15 cellular contexts compared by ENCODE assay signal in the genomic region with DNA sequence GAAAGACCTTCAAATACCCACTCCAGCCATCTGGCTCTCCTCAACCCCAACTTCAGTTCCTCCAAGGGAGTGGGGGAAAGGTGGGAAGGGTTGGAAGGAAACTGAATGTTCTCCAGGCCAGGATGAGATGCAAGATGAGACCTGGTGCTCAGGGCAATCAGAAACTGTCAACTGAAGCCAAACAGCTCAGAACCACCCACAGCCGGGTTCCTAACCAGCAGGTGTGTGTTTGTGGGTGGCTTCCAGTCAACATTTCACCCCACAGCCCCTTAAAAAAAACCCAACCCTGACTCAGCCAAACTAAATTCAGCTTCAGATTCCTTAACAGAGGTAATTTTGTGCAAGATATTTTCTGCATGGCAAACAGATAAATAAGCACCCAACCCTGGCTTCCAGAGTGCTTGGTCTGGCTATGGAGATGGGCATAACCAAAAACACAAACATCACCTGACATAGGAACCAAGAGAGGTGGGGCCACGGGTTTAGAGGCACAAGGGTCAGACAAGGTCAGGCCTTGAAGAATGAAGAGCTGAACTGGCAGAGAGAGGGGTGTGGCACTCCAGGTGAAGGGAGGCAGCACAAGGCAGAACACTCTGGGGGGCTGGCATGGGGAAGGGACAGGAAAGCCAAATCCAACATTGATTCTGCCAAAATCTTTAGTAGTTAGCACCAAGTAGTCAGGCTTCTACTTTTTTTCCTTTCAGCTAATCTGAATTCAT. TPM values are rescaled to one million over a fixed set of nuclear protein-coding genes. Genes with fewer than 3 reads are reported as not detected.
A peak's percentile ranks its signal among the peaks of the same experiment; 100 is the strongest.
DNase-seq lines count a peak whose midpoint lies in the region; ATAC-seq, FAIRE-seq and TF ChIP-seq lines count a peak whose summit lies in the region.
"Had no signal": no experiment of that assay in that cellular context is flagged by ENCODE, and none has a peak within 500 bp of the region (broad histone marks: within the 10 kb centered on the region; RNA-seq: fewer than 3 reads in every experiment).

No MANE protein-coding gene starts in this region.

- no peak overlapping the region for H3K4me3 ChIP-seq in CD8-positive, alpha-beta T cell (ENCODE audit: low read depth, low read length)
- H3K4me3 ChIP-seq in H7 (ENCODE audit: insufficient read depth, low read depth, low read length) (no peak overlapping the region), HepG2 (replicated peaks in 1 of 3; ENCODE audit: insufficient read depth in 1 of 3, low read depth in 2 of 3, low read length in 3 of 3) (no peak overlapping the region)
- H3K4me3 ChIP-seq: MG63 had no signal

- no peak overlapping the region for H2AFZ ChIP-seq in HepG2 (ENCODE audit: low read length)

- H3K9ac ChIP-seq in HepG2 (ENCODE audit: insufficient read depth, low read depth, low read length) = no peak overlapping the region

- TF ChIP-seq EP300 in HepG2 (IDR thresholded peaks at IDR 0.05; ENCODE audit: low read depth in 2 of 2, low read length in 2 of 2) (no peak), HepG2 (CRISPR knock-in tag; IDR thresholded peaks at IDR 0.05; ENCODE audit: borderline replicate concordance) (no peak)

- POLR2A ChIA-PET in CD8-positive, alpha-beta T cell (lab: Charles Lee) = interaction anchor here (0.7 kb wide), 1 partner anchor 13 kb away, joined by 3 read pairs; no protein-coding TSS in a partner anchor
- POLR2A ChIA-PET in activated CD8-positive, alpha-beta T cell treated with anti-CD3 and anti-CD28 coated beads for 36 hours (lab: Charles Lee) = interaction anchor here (0.6 to 1.3 kb wide), 2 partner anchors 13 to 68 kb away, joined by 3 read pairs; no protein-coding TSS in a partner anchor
- POLR2A ChIA-PET in HepG2 (lab: Yijun Ruan, JAX) = interaction anchor here (1.4 kb wide), 1 partner anchor 105 kb away, joined by 3 read pairs; the partner anchor contains the start of gene TCAIM

- FAIRE-seq in HepG2 (lab: Jason Lieb, UNC) = no peak

- H3K79me2 ChIP-seq in HepG2 (ENCODE audit: insufficient read depth, low read length) = no peaks in the 10 kb centered on the region

- H3K9me3 Mint-ChIP-seq in CD8-positive, alpha-beta T cell = no peaks in the 10 kb centered on the region
- peaks cover 6% of the 10 kb centered on the region for H3K9me3 Mint-ChIP-seq in activated CD8-positive, alpha-beta T cell treated with anti-CD3 and anti-CD28 coated beads for 36 hours

- peaks cover 13% of the 10 kb centered on the region for H3K36me3 ChIP-seq in CD8-positive, alpha-beta T cell (ENCODE audit: insufficient read depth, low read length)
- H3K36me3 ChIP-seq in H7 (replicated peaks; ENCODE audit: control insufficient read depth, insufficient read depth, low read length) (peaks cover 15% of the 10 kb centered on the region), HepG2 (replicated peaks in 1 of 2; ENCODE audit: control insufficient read depth in 1 of 2, insufficient read depth in 2 of 2, low read length in 2 of 2) (peaks cover 15 to 46% of the 10 kb centered on the region in 2 experiments)

- H3K4me2 ChIP-seq in HepG2 (ENCODE audit: low read depth, low read length) = no peak overlapping the region

- peak; percentile 36 for DNase-seq in activated CD4-positive, alpha-beta T cell treated with anti-CD3 and anti-CD28 coated beads for 48 hours
- DNase-seq in activated CD4-positive, alpha-beta T cell treated with anti-CD3 and anti-CD28 coated beads, Interleukin-2, amount 50 U/mL, for 1 hour = no peak
- DNase-seq in CD8-positive, alpha-beta T cell = no peak
- DNase-seq in activated CD8-positive, alpha-beta T cell treated with anti-CD3 and anti-CD28 coated beads for 36 hours = peak; percentile 40
- DNase-seq in mesenteric fat pad (ENCODE audit: low spot score) = peak; percentile 51
- no peak for DNase-seq in H7
- DNase-seq in HepG2 (ENCODE audit: low spot score) = no peak
- no peak for DNase-seq in occipital lobe (lab: John Stamatoyannopoulos, UW)
- DNase-seq: 8988T; activated naive CD4-positive, alpha-beta T cell treated with anti-CD3 and anti-CD28 coated beads, Interleukin-2, amount 10 ng/mL, durations not matched to agents 7 days and 5 days; C1 segment of cervical spinal cord; GOT3; MG63; NCI-H1930; T-helper 9 cell had no signal

- CTCF ChIA-PET in CD8-positive, alpha-beta T cell (lab: Charles Lee) = no interaction called here
- CTCF ChIA-PET in activated CD8-positive, alpha-beta T cell treated with anti-CD3 and anti-CD28 coated beads for 36 hours (lab: Charles Lee) = interaction anchor here (1.0 kb wide), 1 partner anchor 1217 kb away, joined by 3 read pairs; no protein-coding TSS in a partner anchor
- CTCF ChIA-PET in HepG2 (lab: Yijun Ruan, JAX; ENCODE audit: low intra/inter-chr PET ratio, low total read pairs) = no interaction called here

- in situ Hi-C loops in HepG2 (cut with HindIII; ENCODE audit: extremely low pct_ligation_motif_present, low pct_unique_long_range_greater_than_20kb) = no loop called here

- TF ChIP-seq RAD21 in HepG2 (CRISPR knock-in tag; IDR thresholded peaks at IDR 0.05) = no peak

- H3K36me3 Mint-ChIP-seq in CD8-positive, alpha-beta T cell = peaks cover 45% of the 10 kb centered on the region
- H3K36me3 Mint-ChIP-seq in activated CD8-positive, alpha-beta T cell treated with anti-CD3 and anti-CD28 coated beads for 36 hours (ENCODE audit: low read depth) = peaks cover 46% of the 10 kb centered on the region

- H3K4me1 ChIP-seq in CD8-positive, alpha-beta T cell (ENCODE audit: insufficient read depth, low read length) = peaks cover 19% of the 10 kb centered on the region
- H3K4me1 ChIP-seq in HepG2 (ENCODE audit: insufficient read depth, low read length) = peaks cover 29% of the 10 kb centered on the region

- peaks cover 33% of the 10 kb centered on the region for H3K4me1 Mint-ChIP-seq in CD8-positive, alpha-beta T cell (ENCODE audit: low read depth)
- H3K4me1 Mint-ChIP-seq in activated CD8-positive, alpha-beta T cell treated with anti-CD3 and anti-CD28 coated beads for 36 hours (ENCODE audit: low read depth) = peaks cover 39% of the 10 kb centered on the region

- no peak overlapping the region for H3K27ac ChIP-seq in CD8-positive, alpha-beta T cell (ENCODE audit: low read depth, low read length)
- H3K27ac ChIP-seq in HepG2 (ENCODE audit: extremely low read length, insufficient read depth, low read length) = no peak overlapping the region

- H3K27me3 Mint-ChIP-seq in CD8-positive, alpha-beta T cell (ENCODE audit: low read depth) = no peaks in the 10 kb centered on the region
- H3K27me3 Mint-ChIP-seq in activated CD8-positive, alpha-beta T cell treated with anti-CD3 and anti-CD28 coated beads for 36 hours = no peaks in the 10 kb centered on the region
- H3K27me3 Mint-ChIP-seq: activated naive CD4-positive, alpha-beta T cell treated with anti-CD3 and anti-CD28 coated beads, Interleukin-2, amount 10 ng/mL, durations not matched to agents 7 days and 5 days had no signal

- no peak for ATAC-seq in CD8-positive, alpha-beta T cell
- ATAC-seq in activated CD8-positive, alpha-beta T cell treated with anti-CD3 and anti-CD28 coated beads for 36 hours = no peak
- no peak for ATAC-seq in HepG2

- no peak for TF ChIP-seq CTCF in CD8-positive, alpha-beta T cell (IDR thresholded peaks at IDR 0.05)
- no peak for TF ChIP-seq CTCF in activated CD8-positive, alpha-beta T cell treated with anti-CD3 and anti-CD28 coated beads for 36 hours (IDR thresholded peaks at IDR 0.05)
- TF ChIP-seq CTCF in HepG2 (CRISPR knock-in tag; IDR thresholded peaks at IDR 0.05) = no peak

- H3K9me3 ChIP-seq in CD8-positive, alpha-beta T cell (ENCODE audit: low read length) = no peaks in the 10 kb centered on the region
- H3K9me3 ChIP-seq in HepG2 (ENCODE audit: low read length) = no peaks in the 10 kb centered on the region
- H3K9me3 ChIP-seq: MG63 had no signal

- H4K20me1 ChIP-seq in HepG2 (ENCODE audit: insufficient read depth, low read length) = no peaks in the 10 kb centered on the region

- 69% methylated on average over 2 of the region's 2 CpGs for WGBS in HepG2 (ENCODE audit: low lambda C conversion rate)

- no TSS peak for BruUV-seq in HepG2 (replicated peaks; lab: Mats Ljungman, UMichigan)

- TF ChIP-seq POLR2A in HepG2 (IDR thresholded peaks at IDR 0.05; ENCODE audit: insufficient read depth in 1 of 2, low read depth in 2 of 2, low read length in 2 of 2) = no peak

- peak overlapping the region; percentile 92 for H3K27ac Mint-ChIP-seq in CD8-positive, alpha-beta T cell
- H3K27ac Mint-ChIP-seq in activated CD8-positive, alpha-beta T cell treated with anti-CD3 and anti-CD28 coated beads for 36 hours = peak overlapping the region; percentile 76
- H3K27ac Mint-ChIP-seq: activated naive CD4-positive, alpha-beta T cell treated with anti-CD3 and anti-CD28 coated beads, Interleukin-2, amount 10 ng/mL, durations not matched to agents 7 days and 5 days had no signal

- intact Hi-C loops in CD8-positive, alpha-beta T cell (cut with DNase I, micrococcal nuclease) = loop anchor here in 1 of 2 experiments (2.0 kb wide), 1 partner anchor 34 kb away; the partner anchor contains the start of gene ZNF445
- intact Hi-C loops in activated CD8-positive, alpha-beta T cell treated with anti-CD3 and anti-CD28 coated beads for 36 hours (cut with micrococcal nuclease) = no loop called here
- intact Hi-C loops in HepG2 (cut with micrococcal nuclease; ENCODE audit: unreplicated experiment) = no loop called here

- no peaks in the 10 kb centered on the region for H3K27me3 ChIP-seq in CD8-positive, alpha-beta T cell (ENCODE audit: insufficient read depth, low read length)
- H3K27me3 ChIP-seq in H7 (ENCODE audit: control insufficient read depth, insufficient read depth, low read length) (no peaks in the 10 kb centered on the region), HepG2 (ENCODE audit: control insufficient read depth in 1 of 2, insufficient read depth in 2 of 2, low read length in 2 of 2) (no peaks in the 10 kb centered on the region)
- H3K27me3 ChIP-seq: MG63 had no signal

- H3K4me3 Mint-ChIP-seq in CD8-positive, alpha-beta T cell = no peak overlapping the region
- H3K4me3 Mint-ChIP-seq in activated CD8-positive, alpha-beta T cell treated with anti-CD3 and anti-CD28 coated beads for 36 hours = no peak overlapping the region
- H3K4me3 Mint-ChIP-seq: activated naive CD4-positive, alpha-beta T cell treated with anti-CD3 and anti-CD28 coated beads, Interleukin-2, amount 10 ng/mL, durations not matched to agents 7 days and 5 days had no signal

RNA-seq across cellular contexts. Expression of gene ZNF445, which starts 34.7 kb away (rescaled TPM):
- 1 to 10 TPM; 4.8 to 5.2 TPM for total RNA-seq in CD8-positive, alpha-beta T cell
- total RNA-seq in activated CD8-positive, alpha-beta T cell treated with anti-CD3 and anti-CD28 coated beads for 36 hours = 10 to 100 TPM; 16.3 to 18.4 TPM
- total RNA-seq in mesenteric fat pad = 13.4 TPM
- 7.1 and 9.9 TPM in 2 replicates for total RNA-seq in H7 (2014; rRNA removed; shearing (Covaris generic))
- 10.3 and 11.8 TPM in 2 replicates for total RNA-seq in HepG2 (2016; rRNA removed; fragmentation: Illumina TruSeq; extraction: Trizol)
- total RNA-seq in HepG2 (2016; cell fraction: cytosol; rRNA removed; fragmentation: Illumina TruSeq; extraction: Trizol; ENCODE audit: low read depth) = 4.8 and 8.2 TPM in 2 replicates
- total RNA-seq in HepG2 (2016; cell fraction: insoluble cytoplasmic fraction; rRNA removed; fragmentation: Illumina TruSeq; extraction: Trizol) = 10.6 and 11.9 TPM in 2 replicates
- 3.9 and 4.0 TPM in 2 replicates for total RNA-seq in HepG2 (2016; cell fraction: membrane; rRNA removed; fragmentation: Illumina TruSeq; extraction: Trizol)
- 12.8 and 14.4 TPM in 2 replicates for total RNA-seq in HepG2 (2016; cell fraction: nucleus; rRNA removed; fragmentation: Illumina TruSeq; extraction: Trizol)
- 4.4 and 5.3 TPM in 2 replicates for polyA plus RNA-seq in HepG2 (2011; rRNA removed)
- 1.9 and 2.2 TPM in 2 replicates for polyA plus RNA-seq in HepG2 (2011; cell fraction: cytosol; rRNA removed)
- polyA plus RNA-seq in HepG2 (2011; cell fraction: nucleus; rRNA removed) = 10.1 and 12.2 TPM in 2 replicates
- 4.4 and 5.3 TPM in 2 replicates for polyA plus RNA-seq in HepG2 (2012)
- 0.20 TPM in 2 replicates for polyA plus RNA-seq in HepG2 (2016; cell fraction: cytosol; fragmentation: Illumina TruSeq; extraction: Trizol; ENCODE audit: low read depth)
- polyA plus RNA-seq in HepG2 (2016; cell fraction: insoluble cytoplasmic fraction; fragmentation: Illumina TruSeq; extraction: Trizol; ENCODE audit: low read depth) = 4.7 TPM in 2 replicates
- polyA plus RNA-seq in HepG2 (2016; cell fraction: membrane; fragmentation: Illumina TruSeq; extraction: Trizol; ENCODE audit: low read depth) = 0.71 and 0.95 TPM in 2 replicates
- polyA plus RNA-seq in HepG2 (2016; cell fraction: nucleus; fragmentation: Illumina TruSeq; extraction: Trizol; ENCODE audit: insufficient read depth, low read depth) = 22.5 and 25.6 TPM in 2 replicates
- 12.7 and 16.2 TPM in 2 replicates for polyA minus RNA-seq in HepG2 (2011; rRNA and poly(A)+ RNA removed; ENCODE audit: low replicate concordance)
- polyA minus RNA-seq in HepG2 (2011; cell fraction: cytosol; rRNA and poly(A)+ RNA removed) = 5.2 and 5.8 TPM in 2 replicates
- 19.8 and 20.3 TPM in 2 replicates for polyA minus RNA-seq in HepG2 (2011; cell fraction: nucleus; rRNA and poly(A)+ RNA removed)
- 39.6 TPM for total RNA-seq in occipital lobe

Comparison
In these comparisons a context has a peak if more than half of its experiments do, and no peak if none do; other contexts are left out.
1. DNase-seq: peak in activated CD4-positive, alpha-beta T cell treated with anti-CD3 and anti-CD28 coated beads for 48 hours (single experiment), activated CD8-positive, alpha-beta T cell treated with anti-CD3 and anti-CD28 coated beads for 36 hours (single experiment) and mesenteric fat pad (single experiment); none in activated CD4-positive, alpha-beta T cell treated with anti-CD3 and anti-CD28 coated beads, Interleukin-2, amount 50 U/mL, for 1 hour (single experiment), CD8-positive, alpha-beta T cell (0 of 7), H7 (single experiment), HepG2 (single experiment) and occipital lobe (single experiment).